33 cellular contexts compared by ENCODE assay signal in the genomic region with DNA sequence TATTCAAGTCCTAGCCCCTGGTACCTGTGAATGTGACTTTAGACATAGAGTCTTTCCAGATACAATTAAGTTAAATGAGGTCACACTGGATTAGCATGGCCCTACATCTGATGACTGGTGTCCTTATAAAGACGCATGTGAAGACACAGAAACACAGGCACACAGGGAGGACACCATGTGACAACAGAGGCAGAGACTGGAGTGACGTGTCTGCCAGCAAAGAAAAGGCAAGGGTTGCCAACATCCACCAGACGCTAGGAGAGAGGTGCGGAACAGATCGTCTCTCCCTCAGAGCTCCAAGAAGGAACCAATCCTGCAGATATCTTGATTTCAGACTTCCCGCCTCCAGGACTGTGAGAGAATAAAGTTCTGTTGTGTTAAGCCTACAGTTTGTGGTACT. TPM values are rescaled to one million over a fixed set of nuclear protein-coding genes. Genes with fewer than 3 reads are reported as not detected.
"Had no signal": no experiment of that assay in that cellular context is flagged by ENCODE, and none has a peak within 500 bp of the region (broad histone marks: within the 10 kb centered on the region; RNA-seq: fewer than 3 reads in every experiment).

No MANE protein-coding gene starts in this region.

- H3K4me1 ChIP-seq: ascending aorta, Peyer's patch had no signal

- H3K27ac ChIP-seq: ascending aorta, cardiac muscle cell, Peyer's patch, WERI-Rb-1 had no signal

- DNase-seq: activated CD4-positive, alpha-beta T cell treated with anti-CD3 and anti-CD28 coated beads for 1 hour; activated CD4-positive, alpha-beta T cell treated with anti-CD3 and anti-CD28 coated beads for 48 hours; activated CD4-positive, alpha-beta T cell treated with anti-CD3 and anti-CD28 coated beads, Interleukin-2, amount 50 U/mL, for 4 hours; activated CD4-positive, CD25-positive, alpha-beta regulatory T cell; activated CD8-positive, alpha-beta T cell treated with anti-CD3 and anti-CD28 coated beads, Interleukin-2, amount 10 ng/mL, durations not matched to agents 7 days and 5 days; activated gamma-delta T cell; activated naive CD4-positive, alpha-beta T cell treated with Interleukin-2 at 50 U/mL for 16 hours; activated naive CD8-positive, alpha-beta T cell treated with anti-CD3 and anti-CD28 coated beads, Interleukin-2, amount 10 ng/mL, durations not matched to agents 7 days and 5 days; activated T-cell treated with anti-CD3 and anti-CD28 coated beads, Interleukin-2, amount 50 U/mL, for 24 hours; amygdala; IMR-90; Karpas-422; KBM-7; NCI-H1105; NCI-H1417 treated with DMSO at 0.1 percent for 48 hours; NCI-H1930; NCI-H510A; NCI-H526; NCI-H748 treated with DMSO at 0.1 percent for 48 hours; NK-92 treated with Interleukin-12 subunit alpha and Interleukin-12 subunit beta, amount 100 ng/mL, for 24 hours; PC-3; Peyer's patch; RPMI8226; SW 1271; T-helper 1 cell; T-helper 2 cell; T-helper 9 cell; WERI-Rb-1 had no signal

- H3K27me3 ChIP-seq: ascending aorta, cardiac muscle cell, Peyer's patch had no signal

- H3K4me3 Mint-ChIP-seq: activated CD8-positive, alpha-beta T cell treated with anti-CD3 and anti-CD28 coated beads, Interleukin-2, amount 10 ng/mL, durations not matched to agents 7 days and 5 days; activated naive CD4-positive, alpha-beta T cell treated with anti-CD3 and anti-CD28 coated beads, Interleukin-2, amount 50 U/mL, for 24 hours; activated naive CD8-positive, alpha-beta T cell treated with anti-CD3 and anti-CD28 coated beads, Interleukin-2, amount 10 ng/mL, durations not matched to agents 7 days and 5 days; activated T-cell treated with anti-CD3 and anti-CD28 coated beads, Interleukin-2, amount 50 U/mL, for 24 hours had no signal

- ATAC-seq: activated CD8-positive, alpha-beta T cell treated with anti-CD3 and anti-CD28 coated beads, Interleukin-2, amount 10 ng/mL, durations not matched to agents 7 days and 5 days; PC-3 had no signal

- H3K4me3 ChIP-seq: ascending aorta, cardiac muscle cell, Peyer's patch had no signal

- H3K36me3 Mint-ChIP-seq: activated naive CD4-positive, alpha-beta T cell treated with anti-CD3 and anti-CD28 coated beads, Interleukin-2, amount 50 U/mL, for 24 hours; activated naive CD8-positive, alpha-beta T cell treated with anti-CD3 and anti-CD28 coated beads, Interleukin-2, amount 10 ng/mL, durations not matched to agents 7 days and 5 days had no signal

- H3K9me3 Mint-ChIP-seq: activated naive CD4-positive, alpha-beta T cell treated with anti-CD3 and anti-CD28 coated beads, Interleukin-2, amount 50 U/mL, for 24 hours; activated naive CD8-positive, alpha-beta T cell treated with anti-CD3 and anti-CD28 coated beads, Interleukin-2, amount 10 ng/mL, durations not matched to agents 7 days and 5 days; activated T-cell treated with anti-CD3 and anti-CD28 coated beads, Interleukin-2, amount 50 U/mL, for 24 hours; activated T-helper 2 cell treated with anti-CD3 and anti-CD28 coated beads, Interferon-gamma antibody, Interleukin-2, Interleukin-4, amounts not matched to agents 10 μg/mL and 5 μg/mL and 100 μg/mL, durations not matched to agents 14 hours and 24 hours and 36 hours had no signal

- H3K36me3 ChIP-seq: ascending aorta, cardiac muscle cell, Peyer's patch, WERI-Rb-1 had no signal

- H3K9me3 ChIP-seq: ascending aorta, Peyer's patch had no signal

- H3K27ac Mint-ChIP-seq: activated CD8-positive, alpha-beta T cell treated with anti-CD3 and anti-CD28 coated beads, Interleukin-2, amount 10 ng/mL, durations not matched to agents 7 days and 5 days; activated naive CD4-positive, alpha-beta T cell treated with anti-CD3 and anti-CD28 coated beads, Interleukin-2, amount 50 U/mL, for 24 hours; activated naive CD8-positive, alpha-beta T cell treated with anti-CD3 and anti-CD28 coated beads, Interleukin-2, amount 10 ng/mL, durations not matched to agents 7 days and 5 days; activated T-cell treated with anti-CD3 and anti-CD28 coated beads, Interleukin-2, amount 50 U/mL, for 24 hours; activated T-helper 2 cell treated with anti-CD3 and anti-CD28 coated beads, Interferon-gamma antibody, Interleukin-2, Interleukin-4, amounts not matched to agents 10 μg/mL and 5 μg/mL and 100 μg/mL, durations not matched to agents 14 hours and 24 hours and 36 hours had no signal

RNA-seq across cellular contexts. Expression of gene CX3CR1, which starts 42.8 kb away (rescaled TPM):
- total RNA-seq: ascending aorta, IMR-90, MCF 10A, PC-3, Peyer's patch had no signal

RNA-seq across cellular contexts. Expression of gene XIRP1, which starts 44.6 kb away (rescaled TPM):
- total RNA-seq: activated CD8-positive, alpha-beta T cell treated with anti-CD3 and anti-CD28 coated beads, Interleukin-2, amount 10 ng/mL, durations not matched to agents 7 days and 5 days; activated naive CD8-positive, alpha-beta T cell treated with anti-CD3 and anti-CD28 coated beads, Interleukin-2, amount 10 ng/mL, durations not matched to agents 7 days and 5 days; ascending aorta; MCF 10A; PC-3 had no signal
